In the genomic region with DNA sequence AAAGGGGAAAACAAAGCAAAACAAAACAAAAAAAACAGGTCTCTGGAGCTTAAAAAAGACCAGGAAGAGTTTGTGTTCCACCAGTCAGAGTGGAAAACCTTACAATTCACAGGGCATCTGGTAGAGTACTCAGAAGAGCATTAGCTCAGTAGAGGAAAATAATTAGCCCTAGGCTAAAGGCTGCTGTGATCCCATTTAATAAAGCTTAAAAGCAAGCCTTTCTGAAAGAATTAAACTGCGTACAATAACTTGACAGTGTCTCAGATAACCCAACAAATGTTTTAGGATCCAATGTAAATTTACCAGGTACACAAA, we compare ENCODE assay signal across 25 cellular contexts. TPM values are rescaled to one million over a fixed set of nuclear protein-coding genes. Genes with fewer than 3 reads are reported as not detected.
"Had no signal": no experiment of that assay in that cellular context is flagged by ENCODE, and none has a peak within 500 bp of the region (broad histone marks: within the 10 kb centered on the region; RNA-seq: fewer than 3 reads in every experiment).

No MANE protein-coding gene starts in this region.

- H3K27ac ChIP-seq: brain microvascular endothelial cell, gastroesophageal sphincter, parathyroid adenoma, spleen, transverse colon had no signal

- DNase-seq: activated CD4-positive, alpha-beta memory T cell treated with anti-CD3 and anti-CD28 coated beads for 36 hours; activated CD4-positive, alpha-beta T cell treated with anti-CD3 and anti-CD28 coated beads, Interleukin-2, amount 10 ng/mL, durations not matched to agents 24 days and 14 days; activated CD4-positive, CD25-positive, alpha-beta regulatory T cell treated with anti-CD3 and anti-CD28 coated beads, Interleukin-2, amount 50 U/mL, for 72 hours; activated CD8-positive, alpha-beta memory T cell treated with anti-CD3 and anti-CD28 coated beads, Interleukin-2, amount 50 U/mL, for 4 hours; activated effector memory CD4-positive, alpha-beta T cell treated with anti-CD3 and anti-CD28 coated beads, Interleukin-2, amount 50 U/mL, for 16 hours; activated naive CD4-positive, alpha-beta T cell treated with anti-CD3 and anti-CD28 coated beads, Interleukin-2, amount 10 ng/mL, durations not matched to agents 7 days and 5 days; activated naive CD8-positive, alpha-beta T cell treated with anti-CD3 and anti-CD28 coated beads, Interleukin-2, amount 10 ng/mL, durations not matched to agents 7 days and 5 days; activated T-cell treated with anti-CD3 and anti-CD28 coated beads, Interleukin-2, amount 50 U/mL, for 1 hour; brain microvascular endothelial cell; caudate nucleus; hypothalamus; naive B cell; nucleus accumbens; spleen; stimulated activated naive CD4-positive, alpha-beta T cell; T-helper 2 cell; transverse colon had no signal

- H3K4me3 ChIP-seq: gastroesophageal sphincter, spleen, transverse colon had no signal

- H3K27me3 ChIP-seq: brain microvascular endothelial cell, gastroesophageal sphincter, spleen, transverse colon had no signal

- H2AFZ ChIP-seq: parathyroid adenoma had no signal

- H3K79me2 ChIP-seq: parathyroid adenoma had no signal

- H3K36me3 ChIP-seq: brain microvascular endothelial cell, gastroesophageal sphincter, spleen, transverse colon had no signal

- H3K4me1 ChIP-seq: gastroesophageal sphincter, parathyroid adenoma, spleen, transverse colon had no signal

- H3K9me3 ChIP-seq: gastroesophageal sphincter, transverse colon had no signal

- ATAC-seq: gastroesophageal sphincter had no signal

- H3K9ac ChIP-seq: parathyroid adenoma had no signal

RNA-seq across cellular contexts. Expression of gene ECM2, which starts 7.3 kb away (rescaled TPM):
- total RNA-seq: activated CD4-positive, alpha-beta memory T cell treated with anti-CD3 and anti-CD28 coated beads for 36 hours; activated CD4-positive, alpha-beta T cell treated with anti-CD3 and anti-CD28 coated beads, Interleukin-2, amount 10 ng/mL, durations not matched to agents 24 days and 14 days; activated CD8-positive, alpha-beta memory T cell treated with anti-CD3 and anti-CD28 coated beads for 36 hours; activated naive CD8-positive, alpha-beta T cell treated with anti-CD3 and anti-CD28 coated beads, Interleukin-2, amount 10 ng/mL, durations not matched to agents 7 days and 5 days; activated T-helper 1 cell treated with anti-CD3 and anti-CD28 coated beads, Interleukin-12 subunit alpha, Interleukin-12 subunit beta, Interleukin-2, Interleukin-4 antibody, amounts not matched to agents 30 ng/mL and 10 ng/mL and 1 ng/mL, durations not matched to agents 14 hours and 24 hours and 36 hours; endothelial cell of umbilical vein; mesothelial cell of epicardium; neural crest cell had no signal

RNA-seq across cellular contexts. Expression of gene ASPN, which starts 46.2 kb away (rescaled TPM):
- total RNA-seq: activated CD4-positive, alpha-beta memory T cell treated with anti-CD3 and anti-CD28 coated beads for 36 hours; activated CD4-positive, alpha-beta T cell treated with anti-CD3 and anti-CD28 coated beads, Interleukin-2, amount 10 ng/mL, durations not matched to agents 24 days and 14 days; activated CD8-positive, alpha-beta memory T cell treated with anti-CD3 and anti-CD28 coated beads for 36 hours; activated naive CD8-positive, alpha-beta T cell treated with anti-CD3 and anti-CD28 coated beads, Interleukin-2, amount 10 ng/mL, durations not matched to agents 7 days and 5 days; activated T-helper 1 cell treated with anti-CD3 and anti-CD28 coated beads, Interleukin-12 subunit alpha, Interleukin-12 subunit beta, Interleukin-2, Interleukin-4 antibody, amounts not matched to agents 30 ng/mL and 10 ng/mL and 1 ng/mL, durations not matched to agents 14 hours and 24 hours and 36 hours; astrocyte; endothelial cell of umbilical vein; neural crest cell had no signal
- polyA plus RNA-seq: endothelial cell of umbilical vein had no signal
